1 cellular context compared by ENCODE assay signal in the genomic region with DNA sequence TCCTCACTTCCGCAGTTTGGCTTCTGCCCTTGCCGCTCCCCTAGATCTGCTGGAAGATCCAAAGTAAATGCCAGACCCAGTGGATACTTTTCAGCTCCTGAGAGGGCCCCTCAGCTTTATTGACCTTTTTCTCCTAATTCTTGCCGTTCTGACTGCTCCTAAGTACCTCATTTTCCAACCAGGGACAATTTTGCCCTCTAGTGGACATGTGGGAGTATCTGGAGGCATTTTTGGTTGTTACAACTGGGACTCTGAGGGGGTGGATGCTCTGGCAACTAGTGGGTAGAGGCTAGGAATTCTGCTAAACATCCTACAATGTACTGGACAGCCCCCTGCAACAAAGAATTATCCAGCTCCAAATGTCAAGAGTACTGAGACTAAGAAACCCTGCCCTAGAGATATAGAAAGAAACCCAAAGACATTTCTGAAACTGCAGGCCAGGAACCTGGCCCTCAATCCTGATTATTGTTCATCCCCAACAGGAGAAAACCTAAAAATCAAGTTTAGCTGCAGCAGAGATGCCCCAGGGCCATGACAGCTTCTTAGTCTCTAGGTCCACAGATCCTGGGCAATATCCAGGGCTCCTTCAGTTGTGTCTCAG.
TF ChIP-seq lines count a peak whose summit lies in the region.

No MANE protein-coding gene starts in this region.

TF ChIP-seq in HepG2, 621 proteins besides CTCF, POLR2A, EP300 and RAD21 (continued from another document):
- TF ChIP-seq SNAPC4 (CRISPR knock-in tag; IDR thresholded peaks at IDR 0.05) (no peak), SMC3 (IDR thresholded peaks at IDR 0.05; ENCODE audit: low read length) (peak; percentile 9; the same call in 1 of the 2 replicates)
